In genomic region chr3:196967412-196968232, GRCh38 we compare ENCODE assay signal across 8 cellular contexts. TPM values are rescaled to one million over a fixed set of nuclear protein-coding genes. Genes with fewer than 3 reads are reported as not detected.
DNase-seq lines count a peak whose midpoint lies in the region; ATAC-seq and TF ChIP-seq lines count a peak whose summit lies in the region.

No MANE protein-coding gene starts in this region.

- H3K9me3 ChIP-seq in Caco-2: peaks cover 3% of the 10 kb centered on the region; the same call in 1 of the 2 replicates
- no peaks in the 10 kb centered on the region for H3K9me3 ChIP-seq in PC-3 (ENCODE audit: low read length)
- H3K9me3 ChIP-seq in esophagus squamous epithelium: no peaks in the 10 kb centered on the region

- no peak for TF ChIP-seq POLR2A in esophagus squamous epithelium (IDR thresholded peaks at IDR 0.05)

- no peak for ATAC-seq in PC-3
- ATAC-seq in GM19035 (IDR thresholded peaks at IDR 0.05; ENCODE audit: unreplicated experiment): no peak
- ATAC-seq in GM21381 (IDR thresholded peaks at IDR 0.05; ENCODE audit: unreplicated experiment): no peak

- intact Hi-C loops in Caco-2 (cut with micrococcal nuclease; ENCODE audit: unreplicated experiment) (no loop called here), PC-3 (cut with micrococcal nuclease) (loop anchor here (2.0 kb wide), 1 partner anchor 129 kb away; no protein-coding TSS in a partner anchor), esophagus squamous epithelium (cut with DNase I) (loop anchor here (10.0 kb wide), 1 partner anchor 133 kb away; no protein-coding TSS in a partner anchor)

- H3K36me3 Mint-ChIP-seq in Caco-2 (ENCODE audit: insufficient read depth, unreplicated experiment): peaks cover 38% of the 10 kb centered on the region

- H4K20me1 ChIP-seq in PC-3 (ENCODE audit: low read length): no peaks in the 10 kb centered on the region

- H3K27me3 Mint-ChIP-seq in Caco-2 (ENCODE audit: insufficient read depth, unreplicated experiment): no peaks in the 10 kb centered on the region

- H3K4me2 ChIP-seq in PC-3 (ENCODE audit: low read length): peak overlapping the region; percentile 91

- BruUV-seq in Caco-2 (replicated peaks; lab: Mats Ljungman, UMichigan): TSS peak; percentile 28
- BruUV-seq in PC-3 (replicated peaks; lab: Mats Ljungman, UMichigan): TSS peak; percentile 43

- H3F3A ChIP-seq in PC-3 (ENCODE audit: low read length, unreplicated experiment): no peaks in the 10 kb centered on the region

- POLR2A ChIA-PET in Caco-2 (lab: Charles Lee) (interaction anchor here (0.6 kb wide), 1 partner anchor 355 kb away, joined by 3 read pairs; no protein-coding TSS in a partner anchor), PC-3 (lab: Charles Lee; ENCODE audit: unreplicated experiment) (no interaction called here)

- H3K27ac ChIP-seq in PC-3 (ENCODE audit: low read length): no peak overlapping the region
- H3K27ac ChIP-seq in esophagus squamous epithelium: peak overlapping the region in 1 of 4 donors; percentile 80
- H3K27ac ChIP-seq in rectal smooth muscle tissue (ENCODE audit: low read depth, low read length): no peak overlapping the region

- CTCF ChIA-PET in Caco-2 (lab: Charles Lee) (no interaction called here), PC-3 (lab: Charles Lee) (no interaction called here)

- H3K36me3 ChIP-seq in Caco-2 (ENCODE audit: control insufficient read depth, insufficient read depth, low read length): peaks cover 16% of the 10 kb centered on the region
- H3K36me3 ChIP-seq in PC-3 (ENCODE audit: low read depth, low read length): no peaks in the 10 kb centered on the region
- H3K36me3 ChIP-seq in esophagus squamous epithelium: peaks cover 0 to 19% (median 0%) of the 10 kb centered on the region in 3 donors
- H3K36me3 ChIP-seq in rectal smooth muscle tissue (ENCODE audit: control insufficient read depth, insufficient read depth, low read length): no peaks in the 10 kb centered on the region

- no peaks in the 10 kb centered on the region for H3K9me3 Mint-ChIP-seq in Caco-2 (ENCODE audit: unreplicated experiment)

- no peak for DNase-seq in Caco-2
- DNase-seq in PC-3: no peak
- DNase-seq in esophagus squamous epithelium (lab: John Stamatoyannopoulos, UW): no peak
- DNase-seq in NCI-H2081 (lab: John Stamatoyannopoulos, UW): no peak
- DNase-seq in NCI-H82 (lab: John Stamatoyannopoulos, UW): no peak

- H3K27ac Mint-ChIP-seq in Caco-2 (ENCODE audit: unreplicated experiment): no peak overlapping the region

- peak overlapping the region; percentile 78 for H2AFZ ChIP-seq in PC-3 (ENCODE audit: low read length)

- H3K9ac ChIP-seq in PC-3 (ENCODE audit: low read length) (no peak overlapping the region), rectal smooth muscle tissue (ENCODE audit: low read length) (no peak overlapping the region)

- peaks cover 28% of the 10 kb centered on the region for H3K4me1 Mint-ChIP-seq in Caco-2 (ENCODE audit: low read depth, unreplicated experiment)

- 0 out of 2 replicates have a peak, but pooled peaks cover 5% of the 10 kb centered on the region for H3K79me2 ChIP-seq in PC-3 (ENCODE audit: low read length)

- no peak for TF ChIP-seq CTCF in Caco-2 (IDR thresholded peaks at IDR 0.05; ENCODE audit: insufficient read depth in 1 of 2, low read depth in 1 of 2, low read length in 1 of 2, severe bottlenecking in 1 of 2, unreplicated experiment in 1 of 2)
- TF ChIP-seq CTCF in PC-3 (conservative IDR thresholded peaks at IDR 0.05; ENCODE audit: low read depth, low read length): no peak
- TF ChIP-seq CTCF in esophagus squamous epithelium (IDR thresholded peaks at IDR 0.05): no peak

- no peaks in the 10 kb centered on the region for H3K27me3 ChIP-seq in Caco-2 (replicated peaks; ENCODE audit: control insufficient read depth, insufficient read depth, low read length)
- no peaks in the 10 kb centered on the region for H3K27me3 ChIP-seq in PC-3 (ENCODE audit: low read length)
- H3K27me3 ChIP-seq in esophagus squamous epithelium: no peaks in the 10 kb centered on the region
- no peaks in the 10 kb centered on the region for H3K27me3 ChIP-seq in rectal smooth muscle tissue (ENCODE audit: control insufficient read depth, insufficient read depth, low read length)

- peak overlapping the region; percentile 77 for H3K4me3 Mint-ChIP-seq in Caco-2 (ENCODE audit: unreplicated experiment)

- H3K9me2 ChIP-seq in PC-3 (replicated peaks; ENCODE audit: low read length): no peaks in the 10 kb centered on the region

- WGBS in esophagus squamous epithelium, 2 donors: 62 to 87% methylated on average over 12 to 18 of the region's 35 CpGs

- H3K4me3 ChIP-seq in Caco-2 (ENCODE audit: low read depth, low read length): peak overlapping the region; percentile 89
- peak overlapping the region; percentile 73 for H3K4me3 ChIP-seq in PC-3 (ENCODE audit: low read length)
- H3K4me3 ChIP-seq in esophagus squamous epithelium: peak overlapping the region; percentile 74 to 96 (median 86)
- H3K4me3 ChIP-seq in rectal smooth muscle tissue (ENCODE audit: low read length): peak overlapping the region; percentile 85

- H3K4me1 ChIP-seq in Caco-2 (peaks cover 21% of the 10 kb centered on the region), PC-3 (ENCODE audit: insufficient read depth, low read length) (peaks cover 6% of the 10 kb centered on the region; the same call in 1 of the 2 replicates), esophagus squamous epithelium (peaks cover 4 to 18% (median 10%) of the 10 kb centered on the region in 3 donors), rectal smooth muscle tissue (ENCODE audit: control insufficient read depth, insufficient read depth, low read length) (peaks cover 4% of the 10 kb centered on the region)

RNA-seq across cellular contexts. Expression of gene PIGZ, which starts 1.0 kb away (rescaled TPM):
- 4.9 and 5.1 TPM in 2 replicates for total RNA-seq in Caco-2 (2022)
- 1.6 and 3.7 TPM in 2 replicates for total RNA-seq in PC-3 (2014; rRNA removed)
- 1 to 10 TPM; 3.4 to 8.8 (median 5.4) TPM for total RNA-seq in esophagus squamous epithelium

RNA-seq across cellular contexts. Expression of gene NCBP2, which starts 25.3 kb away (rescaled TPM):
- 66.8 and 70.7 TPM in 2 replicates for total RNA-seq in Caco-2 (2022)
- 119 and 131 TPM in 2 replicates for total RNA-seq in PC-3 (2014; rRNA removed)
- 10 to 100 TPM; 21.1 to 47.0 (median 33.5) TPM for total RNA-seq in esophagus squamous epithelium
